ENCODE assay signal across 1 cellular context in the genomic region with DNA sequence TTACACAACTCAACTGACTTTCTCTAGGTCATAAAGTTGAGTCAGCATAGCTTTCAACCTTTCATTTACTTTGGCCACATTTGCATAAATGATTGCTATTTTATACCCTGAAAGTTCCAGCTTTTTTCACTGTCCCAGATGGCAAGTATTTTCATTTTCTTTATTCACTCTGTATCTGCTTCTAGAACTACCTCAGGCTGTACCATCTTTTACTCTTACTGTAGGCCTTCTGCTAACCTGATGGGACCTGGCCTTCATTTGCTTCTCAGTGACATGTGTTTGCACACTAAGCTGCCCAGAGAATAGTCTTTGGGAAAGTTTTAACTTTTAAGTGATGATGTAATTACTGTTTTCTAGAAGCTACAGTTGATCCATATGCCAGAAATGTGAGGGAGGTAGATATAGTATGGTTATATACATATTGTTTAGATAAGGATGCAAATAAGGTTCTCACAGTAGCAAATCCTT.
TF ChIP-seq lines count a peak whose summit lies in the region.

No MANE protein-coding gene starts in this region.

TF ChIP-seq in liver, 16 proteins besides CTCF, POLR2A, EP300 and RAD21 (continued from another document):
- TF ChIP-seq, protein P1, sequence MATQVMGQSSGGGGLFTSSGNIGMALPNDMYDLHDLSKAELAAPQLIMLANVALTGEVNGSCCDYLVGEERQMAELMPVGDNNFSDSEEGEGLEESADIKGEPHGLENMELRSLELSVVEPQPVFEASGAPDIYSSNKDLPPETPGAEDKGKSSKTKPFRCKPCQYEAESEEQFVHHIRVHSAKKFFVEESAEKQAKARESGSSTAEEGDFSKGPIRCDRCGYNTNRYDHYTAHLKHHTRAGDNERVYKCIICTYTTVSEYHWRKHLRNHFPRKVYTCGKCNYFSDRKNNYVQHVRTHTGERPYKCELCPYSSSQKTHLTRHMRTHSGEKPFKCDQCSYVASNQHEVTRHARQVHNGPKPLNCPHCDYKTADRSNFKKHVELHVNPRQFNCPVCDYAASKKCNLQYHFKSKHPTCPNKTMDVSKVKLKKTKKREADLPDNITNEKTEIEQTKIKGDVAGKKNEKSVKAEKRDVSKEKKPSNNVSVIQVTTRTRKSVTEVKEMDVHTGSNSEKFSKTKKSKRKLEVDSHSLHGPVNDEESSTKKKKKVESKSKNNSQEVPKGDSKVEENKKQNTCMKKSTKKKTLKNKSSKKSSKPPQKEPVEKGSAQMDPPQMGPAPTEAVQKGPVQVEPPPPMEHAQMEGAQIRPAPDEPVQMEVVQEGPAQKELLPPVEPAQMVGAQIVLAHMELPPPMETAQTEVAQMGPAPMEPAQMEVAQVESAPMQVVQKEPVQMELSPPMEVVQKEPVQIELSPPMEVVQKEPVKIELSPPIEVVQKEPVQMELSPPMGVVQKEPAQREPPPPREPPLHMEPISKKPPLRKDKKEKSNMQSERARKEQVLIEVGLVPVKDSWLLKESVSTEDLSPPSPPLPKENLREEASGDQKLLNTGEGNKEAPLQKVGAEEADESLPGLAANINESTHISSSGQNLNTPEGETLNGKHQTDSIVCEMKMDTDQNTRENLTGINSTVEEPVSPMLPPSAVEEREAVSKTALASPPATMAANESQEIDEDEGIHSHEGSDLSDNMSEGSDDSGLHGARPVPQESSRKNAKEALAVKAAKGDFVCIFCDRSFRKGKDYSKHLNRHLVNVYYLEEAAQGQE (IDR thresholded peaks at IDR 0.05) = no peak
- TF ChIP-seq FOXA1 (IDR thresholded peaks at IDR 0.05) (no peak), YY1 (IDR thresholded peaks at IDR 0.05) (no peak), JUND (IDR thresholded peaks at IDR 0.05) (no peak), FOXA2 (IDR thresholded peaks at IDR 0.05) (no peak), EGR1 (IDR thresholded peaks at IDR 0.05; ENCODE audit: low read depth in 2 of 2) (no peak), HNF4A (conservative IDR thresholded peaks at IDR 0.05) (no peak), TAF1 (conservative IDR thresholded peaks at IDR 0.05) (no peak), HNF4G (IDR thresholded peaks at IDR 0.05) (no peak), SP1 (IDR thresholded peaks at IDR 0.05) (no peak)
- TF ChIP-seq, protein P2, sequence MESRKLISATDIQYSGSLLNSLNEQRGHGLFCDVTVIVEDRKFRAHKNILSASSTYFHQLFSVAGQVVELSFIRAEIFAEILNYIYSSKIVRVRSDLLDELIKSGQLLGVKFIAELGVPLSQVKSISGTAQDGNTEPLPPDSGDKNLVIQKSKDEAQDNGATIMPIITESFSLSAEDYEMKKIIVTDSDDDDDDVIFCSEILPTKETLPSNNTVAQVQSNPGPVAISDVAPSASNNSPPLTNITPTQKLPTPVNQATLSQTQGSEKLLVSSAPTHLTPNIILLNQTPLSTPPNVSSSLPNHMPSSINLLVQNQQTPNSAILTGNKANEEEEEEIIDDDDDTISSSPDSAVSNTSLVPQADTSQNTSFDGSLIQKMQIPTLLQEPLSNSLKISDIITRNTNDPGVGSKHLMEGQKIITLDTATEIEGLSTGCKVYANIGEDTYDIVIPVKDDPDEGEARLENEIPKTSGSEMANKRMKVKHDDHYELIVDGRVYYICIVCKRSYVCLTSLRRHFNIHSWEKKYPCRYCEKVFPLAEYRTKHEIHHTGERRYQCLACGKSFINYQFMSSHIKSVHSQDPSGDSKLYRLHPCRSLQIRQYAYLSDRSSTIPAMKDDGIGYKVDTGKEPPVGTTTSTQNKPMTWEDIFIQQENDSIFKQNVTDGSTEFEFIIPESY (IDR thresholded peaks at IDR 0.05) = no peak
- TF ChIP-seq, protein P3, sequence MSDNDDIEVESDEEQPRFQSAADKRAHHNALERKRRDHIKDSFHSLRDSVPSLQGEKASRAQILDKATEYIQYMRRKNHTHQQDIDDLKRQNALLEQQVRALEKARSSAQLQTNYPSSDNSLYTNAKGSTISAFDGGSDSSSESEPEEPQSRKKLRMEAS (IDR thresholded peaks at IDR 0.05) = no peak
- TF ChIP-seq, protein P4, sequence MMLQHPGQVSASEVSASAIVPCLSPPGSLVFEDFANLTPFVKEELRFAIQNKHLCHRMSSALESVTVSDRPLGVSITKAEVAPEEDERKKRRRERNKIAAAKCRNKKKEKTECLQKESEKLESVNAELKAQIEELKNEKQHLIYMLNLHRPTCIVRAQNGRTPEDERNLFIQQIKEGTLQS (IDR thresholded peaks at IDR 0.05) = no peak
TF ChIP-seq in liver: peak in this region for 0.
